Comparison of ENCODE assay signal across 1 cellular context in the genomic region with DNA sequence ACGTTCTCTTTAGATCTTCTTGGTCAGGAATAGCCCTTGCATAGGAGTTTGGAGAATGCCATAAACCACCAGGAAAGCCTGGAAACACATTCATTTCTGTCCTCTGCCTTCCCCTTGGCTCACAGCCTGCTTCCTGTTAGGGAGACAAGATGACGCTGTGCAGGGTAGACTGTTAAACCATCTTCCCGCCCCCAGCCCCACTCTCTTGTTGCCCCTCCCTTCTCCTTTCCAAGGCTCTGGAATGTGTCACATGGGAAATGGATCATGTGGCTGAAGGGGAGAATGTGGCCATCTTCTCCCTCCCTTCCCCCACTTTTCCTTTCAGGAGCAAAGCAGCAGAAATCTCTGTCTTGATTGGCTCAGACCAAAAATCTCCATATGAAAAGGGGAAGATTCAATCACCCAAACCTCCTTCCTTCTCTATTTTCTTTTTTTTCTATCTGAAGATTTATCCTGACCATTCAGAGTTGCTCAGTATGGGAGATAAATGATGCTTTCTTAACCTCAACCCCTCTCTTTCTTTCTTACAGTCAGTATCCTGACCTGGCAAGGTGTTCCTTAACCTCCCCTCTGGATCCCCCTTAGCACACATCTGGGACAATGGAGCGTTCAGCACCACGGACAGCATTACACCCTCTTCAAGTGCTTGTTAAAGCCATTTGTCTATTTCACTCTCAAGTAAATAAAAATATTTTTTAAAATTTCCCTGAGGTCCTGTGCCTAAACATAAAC.
TF ChIP-seq lines count a peak whose summit lies in the region.

No MANE protein-coding gene starts in this region.

TF ChIP-seq in HEK293, 187 proteins besides CTCF, POLR2A, EP300 and RAD21 (continued from another document):
- no peak for TF ChIP-seq ZNF639 (tag by site-specific recombination; IDR thresholded peaks at IDR 0.05)
- TF ChIP-seq SP7 (tag by site-specific recombination; IDR thresholded peaks at IDR 0.05) = peak; percentile 44; the same call in 1 of the 2 replicates
- TF ChIP-seq, protein P1, sequence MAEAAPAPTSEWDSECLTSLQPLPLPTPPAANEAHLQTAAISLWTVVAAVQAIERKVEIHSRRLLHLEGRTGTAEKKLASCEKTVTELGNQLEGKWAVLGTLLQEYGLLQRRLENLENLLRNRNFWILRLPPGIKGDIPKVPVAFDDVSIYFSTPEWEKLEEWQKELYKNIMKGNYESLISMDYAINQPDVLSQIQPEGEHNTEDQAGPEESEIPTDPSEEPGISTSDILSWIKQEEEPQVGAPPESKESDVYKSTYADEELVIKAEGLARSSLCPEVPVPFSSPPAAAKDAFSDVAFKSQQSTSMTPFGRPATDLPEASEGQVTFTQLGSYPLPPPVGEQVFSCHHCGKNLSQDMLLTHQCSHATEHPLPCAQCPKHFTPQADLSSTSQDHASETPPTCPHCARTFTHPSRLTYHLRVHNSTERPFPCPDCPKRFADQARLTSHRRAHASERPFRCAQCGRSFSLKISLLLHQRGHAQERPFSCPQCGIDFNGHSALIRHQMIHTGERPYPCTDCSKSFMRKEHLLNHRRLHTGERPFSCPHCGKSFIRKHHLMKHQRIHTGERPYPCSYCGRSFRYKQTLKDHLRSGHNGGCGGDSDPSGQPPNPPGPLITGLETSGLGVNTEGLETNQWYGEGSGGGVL (tag by site-specific recombination; IDR thresholded peaks at IDR 0.05) = peak; percentile 95
- TF ChIP-seq MZF1 (tag by site-specific recombination; IDR thresholded peaks at IDR 0.05; ENCODE audit: borderline replicate concordance) = peak; percentile 64; the same call in 1 of the 2 replicates
- TF ChIP-seq ZNF416 (tag by site-specific recombination; IDR thresholded peaks at IDR 0.05) = no peak
- no peak for TF ChIP-seq AEBP2 (tag by site-specific recombination; IDR thresholded peaks at IDR 0.05; ENCODE audit: borderline replicate concordance)
- no peak for TF ChIP-seq ZNF514 (tag by site-specific recombination; IDR thresholded peaks at IDR 0.05)
- TF ChIP-seq MYNN (tag by site-specific recombination; IDR thresholded peaks at IDR 0.05; ENCODE audit: borderline replicate concordance) = no peak
- no peak for TF ChIP-seq ELK4 (IDR thresholded peaks at IDR 0.05; ENCODE audit: borderline replicate concordance, low read depth, low read length)
- no peak for TF ChIP-seq ZBTB48 (tag by site-specific recombination; IDR thresholded peaks at IDR 0.05)
- TF ChIP-seq ZNF837 (tag by site-specific recombination; IDR thresholded peaks at IDR 0.05) = no peak
- TF ChIP-seq ZFHX2 (tag by site-specific recombination; conservative IDR thresholded peaks at IDR 0.05) = 0 out of 2 replicates have a peak, but pooled peaks have one; percentile 21
- TF ChIP-seq ZSCAN16 (tag by site-specific recombination; IDR thresholded peaks at IDR 0.05) = no peak
